1 cellular context compared by ENCODE assay signal in genomic region chr19:18742838-18743237, GRCh38.
TF ChIP-seq lines count a peak whose summit lies in the region.

No MANE protein-coding gene starts in this region.

TF ChIP-seq in IMR-90, 13 proteins besides CTCF, POLR2A, EP300 and RAD21:
- TF ChIP-seq CHD1 (IDR thresholded peaks at IDR 0.05; ENCODE audit: low read depth, low read length) (no peak), SMC3 (IDR thresholded peaks at IDR 0.05; ENCODE audit: low read depth, low read length) (no peak), MAZ (IDR thresholded peaks at IDR 0.05; ENCODE audit: borderline replicate concordance, low read depth, low read length) (no peak), MAFK (IDR thresholded peaks at IDR 0.05; ENCODE audit: low read depth, low read length) (no peak), RCOR1 (IDR thresholded peaks at IDR 0.05; ENCODE audit: insufficient replicate concordance, low read length) (no peak), MXI1 (IDR thresholded peaks at IDR 0.05; ENCODE audit: borderline replicate concordance, low read depth, low read length) (no peak), BHLHE40 (IDR thresholded peaks at IDR 0.05; ENCODE audit: low read depth, low read length) (no peak), CEBPB (IDR thresholded peaks at IDR 0.05; ENCODE audit: low read depth, low read length) (no peak), ELK1 (IDR thresholded peaks at IDR 0.05; ENCODE audit: borderline replicate concordance, low read depth, low read length) (no peak), RFX5 (IDR thresholded peaks at IDR 0.05; ENCODE audit: low read depth, low read length) (no peak), NFE2L2 (IDR thresholded peaks at IDR 0.05; ENCODE audit: low read depth, low read length) (no peak), USF2 (IDR thresholded peaks at IDR 0.05; ENCODE audit: low read depth, low read length) (no peak), FOS (IDR thresholded peaks at IDR 0.05; ENCODE audit: low read depth, low read length) (no peak)
